In genomic region chr5:62575066-62575465, GRCh38 we compare ENCODE assay signal across 19 cellular contexts. TPM values are rescaled to one million over a fixed set of nuclear protein-coding genes. Genes with fewer than 3 reads are reported as not detected.
"Had no signal": no experiment of that assay in that cellular context is flagged by ENCODE, and none has a peak within 500 bp of the region (broad histone marks: within the 10 kb centered on the region; RNA-seq: fewer than 3 reads in every experiment).

No MANE protein-coding gene starts in this region.

- FAIRE-seq: bronchial epithelial cell had no signal

- H3K27me3 Mint-ChIP-seq: activated naive CD4-positive, alpha-beta T cell treated with anti-CD3 and anti-CD28 coated beads, Interleukin-2, amount 50 U/mL, for 24 hours; memory B cell; progenitor cell of endocrine pancreas had no signal

- DNase-seq: activated CD4-positive, CD25-positive, alpha-beta regulatory T cell treated with anti-CD3 and anti-CD28 coated beads, Interleukin-2, amount 50 U/mL, for 72 hours; activated gamma-delta T cell treated with Interleukin-2 at 50 U/mL for 16 hours; cerebellar nuclear complex; endodermal cell; heart left ventricle; islet precursor cell; left cardiac atrium; stimulated activated CD4-positive, alpha-beta T cell treated with anti-CD3 and anti-CD28 coated beads, Interleukin-4, amount 100 ng/mL, for 1 hour; stimulated activated naive CD4-positive, alpha-beta T cell treated with Interleukin-2 at 50 U/mL for 16 hours; upper lobe of left lung had no signal

- ATAC-seq: heart left ventricle, left cardiac atrium had no signal

- H3K27ac Mint-ChIP-seq: endodermal cell; memory B cell; neural progenitor cell; progenitor cell of endocrine pancreas; T-helper 1 cell treated with Interleukin-12 subunit alpha and Interleukin-12 subunit beta and Interleukin-4 antibody, amounts not matched to agents 30 μg/mL and 1 μg/mL, for 36 hours had no signal

- H3K27ac ChIP-seq: coronary artery, heart left ventricle, neural progenitor cell, thoracic aorta, upper lobe of left lung had no signal

- H3K4me3 Mint-ChIP-seq: activated naive CD4-positive, alpha-beta T cell treated with anti-CD3 and anti-CD28 coated beads, Interleukin-2, amount 50 U/mL, for 24 hours; endodermal cell; memory B cell; neural progenitor cell; T-helper 1 cell treated with Interleukin-12 subunit alpha and Interleukin-12 subunit beta and Interleukin-4 antibody, amounts not matched to agents 30 μg/mL and 1 μg/mL, for 36 hours had no signal

- H3K36me3 ChIP-seq: heart left ventricle, neural progenitor cell, thoracic aorta, upper lobe of left lung had no signal

- H3K9me3 ChIP-seq: heart left ventricle, thoracic aorta, upper lobe of left lung had no signal

- H3K4me3 ChIP-seq: coronary artery, heart left ventricle, neural progenitor cell, thoracic aorta, upper lobe of left lung had no signal

- H3K9me3 Mint-ChIP-seq: activated naive CD4-positive, alpha-beta T cell treated with anti-CD3 and anti-CD28 coated beads, Interleukin-2, amount 50 U/mL, for 24 hours; endodermal cell; memory B cell; neural progenitor cell; T-helper 1 cell treated with Interleukin-12 subunit alpha and Interleukin-12 subunit beta and Interleukin-4 antibody, amounts not matched to agents 30 μg/mL and 1 μg/mL, for 36 hours had no signal

- H3K27me3 ChIP-seq: heart left ventricle, neural progenitor cell, upper lobe of left lung had no signal

RNA-seq across cellular contexts. Expression of gene LRRC70, which starts 3.6 kb away (rescaled TPM):
- total RNA-seq: epithelial cell of proximal tubule had no signal
